In the genomic region with DNA sequence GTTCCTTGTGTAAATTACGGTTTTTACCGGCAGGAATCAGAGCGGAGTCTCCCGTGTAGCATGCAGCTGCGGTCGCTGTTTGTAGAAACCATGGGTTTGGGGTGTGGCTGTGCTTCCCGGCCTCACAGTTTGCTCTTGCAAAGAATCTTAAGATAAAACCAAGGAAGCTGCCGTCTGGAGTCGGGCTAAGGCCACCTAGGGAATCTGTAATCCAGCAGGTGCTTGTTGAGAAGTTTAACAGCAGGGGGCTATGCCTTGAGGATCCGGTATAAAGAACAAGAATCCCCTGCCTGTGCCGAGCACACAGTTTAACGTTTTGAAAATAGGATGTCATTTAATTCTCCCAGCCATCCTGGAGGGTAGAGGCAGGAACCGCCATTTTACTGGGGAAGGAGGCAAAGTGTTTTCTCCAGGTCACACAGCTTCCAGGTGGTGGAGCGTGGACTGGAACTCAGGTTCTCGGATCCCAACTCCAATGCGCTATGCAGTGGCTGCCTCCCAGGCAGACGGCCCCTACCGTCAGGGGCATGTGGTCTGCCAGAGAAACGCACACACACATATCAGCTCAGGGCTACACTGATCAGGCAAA, we compare ENCODE assay signal across 1 cellular context.
TF ChIP-seq lines count a peak whose summit lies in the region.

No MANE protein-coding gene starts in this region.

TF ChIP-seq in GM23338, 12 proteins besides CTCF, POLR2A, EP300 and RAD21 (continued from another document):
- TF ChIP-seq ZNF462 (CRISPR knock-in tag; IDR thresholded peaks at IDR 0.05): no peak
- TF ChIP-seq, protein P1, sequence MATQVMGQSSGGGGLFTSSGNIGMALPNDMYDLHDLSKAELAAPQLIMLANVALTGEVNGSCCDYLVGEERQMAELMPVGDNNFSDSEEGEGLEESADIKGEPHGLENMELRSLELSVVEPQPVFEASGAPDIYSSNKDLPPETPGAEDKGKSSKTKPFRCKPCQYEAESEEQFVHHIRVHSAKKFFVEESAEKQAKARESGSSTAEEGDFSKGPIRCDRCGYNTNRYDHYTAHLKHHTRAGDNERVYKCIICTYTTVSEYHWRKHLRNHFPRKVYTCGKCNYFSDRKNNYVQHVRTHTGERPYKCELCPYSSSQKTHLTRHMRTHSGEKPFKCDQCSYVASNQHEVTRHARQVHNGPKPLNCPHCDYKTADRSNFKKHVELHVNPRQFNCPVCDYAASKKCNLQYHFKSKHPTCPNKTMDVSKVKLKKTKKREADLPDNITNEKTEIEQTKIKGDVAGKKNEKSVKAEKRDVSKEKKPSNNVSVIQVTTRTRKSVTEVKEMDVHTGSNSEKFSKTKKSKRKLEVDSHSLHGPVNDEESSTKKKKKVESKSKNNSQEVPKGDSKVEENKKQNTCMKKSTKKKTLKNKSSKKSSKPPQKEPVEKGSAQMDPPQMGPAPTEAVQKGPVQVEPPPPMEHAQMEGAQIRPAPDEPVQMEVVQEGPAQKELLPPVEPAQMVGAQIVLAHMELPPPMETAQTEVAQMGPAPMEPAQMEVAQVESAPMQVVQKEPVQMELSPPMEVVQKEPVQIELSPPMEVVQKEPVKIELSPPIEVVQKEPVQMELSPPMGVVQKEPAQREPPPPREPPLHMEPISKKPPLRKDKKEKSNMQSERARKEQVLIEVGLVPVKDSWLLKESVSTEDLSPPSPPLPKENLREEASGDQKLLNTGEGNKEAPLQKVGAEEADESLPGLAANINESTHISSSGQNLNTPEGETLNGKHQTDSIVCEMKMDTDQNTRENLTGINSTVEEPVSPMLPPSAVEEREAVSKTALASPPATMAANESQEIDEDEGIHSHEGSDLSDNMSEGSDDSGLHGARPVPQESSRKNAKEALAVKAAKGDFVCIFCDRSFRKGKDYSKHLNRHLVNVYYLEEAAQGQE (IDR thresholded peaks at IDR 0.05; ENCODE audit: unreplicated experiment): no peak
- no peak for TF ChIP-seq CREB1 (CRISPR knock-in tag; IDR thresholded peaks at IDR 0.05; ENCODE audit: low read depth)
- no peak for TF ChIP-seq JUNB (IDR thresholded peaks at IDR 0.05; ENCODE audit: unreplicated experiment)
- no peak for TF ChIP-seq NANOG (IDR thresholded peaks at IDR 0.05; ENCODE audit: borderline replicate concordance)
- TF ChIP-seq, protein P2, sequence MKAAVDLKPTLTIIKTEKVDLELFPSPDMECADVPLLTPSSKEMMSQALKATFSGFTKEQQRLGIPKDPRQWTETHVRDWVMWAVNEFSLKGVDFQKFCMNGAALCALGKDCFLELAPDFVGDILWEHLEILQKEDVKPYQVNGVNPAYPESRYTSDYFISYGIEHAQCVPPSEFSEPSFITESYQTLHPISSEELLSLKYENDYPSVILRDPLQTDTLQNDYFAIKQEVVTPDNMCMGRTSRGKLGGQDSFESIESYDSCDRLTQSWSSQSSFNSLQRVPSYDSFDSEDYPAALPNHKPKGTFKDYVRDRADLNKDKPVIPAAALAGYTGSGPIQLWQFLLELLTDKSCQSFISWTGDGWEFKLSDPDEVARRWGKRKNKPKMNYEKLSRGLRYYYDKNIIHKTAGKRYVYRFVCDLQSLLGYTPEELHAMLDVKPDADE (IDR thresholded peaks at IDR 0.05): no peak
- no peak for TF ChIP-seq EZH2phosphoT487 (IDR thresholded peaks at IDR 0.05; ENCODE audit: unreplicated experiment)
- TF ChIP-seq ZNF114 (CRISPR knock-in tag; IDR thresholded peaks at IDR 0.05): no peak
- TF ChIP-seq STAT1 (IDR thresholded peaks at IDR 0.05; ENCODE audit: unreplicated experiment): no peak
- no peak for TF ChIP-seq POLR2AphosphoS5 (IDR thresholded peaks at IDR 0.05; ENCODE audit: low read depth)
- no peak for TF ChIP-seq EZH2 (IDR thresholded peaks at IDR 0.05; ENCODE audit: low read depth, unreplicated experiment)
TF ChIP-seq in GM23338: peak in this region for 0.
